Comparison of ENCODE assay signal across 11 cellular contexts in genomic region chr3:59772416-59773408, GRCh38.
A peak's percentile ranks its signal among the peaks of the same experiment; 100 is the strongest.
DNase-seq lines count a peak whose midpoint lies in the region; ATAC-seq and TF ChIP-seq lines count a peak whose summit lies in the region.
"Had no signal": no experiment of that assay in that cellular context is flagged by ENCODE, and none has a peak within 500 bp of the region (broad histone marks: within the 10 kb centered on the region; RNA-seq: fewer than 3 reads in every experiment).

No MANE protein-coding gene starts in this region.

- no peak for DNase-seq in GM23338 (ENCODE audit: low spot score)
- DNase-seq in activated CD4-positive, alpha-beta T cell treated with anti-CD3 and anti-CD28 coated beads for 24 hours (ENCODE audit: low read depth in 2 of 2) = peak; percentile 9 to 14
- peak; percentile 74 for DNase-seq in activated naive CD8-positive, alpha-beta T cell treated with anti-CD3 and anti-CD28 coated beads, Interleukin-2, amount 10 ng/mL, durations not matched to agents 7 days and 5 days
- peak; percentile 29 for DNase-seq in stimulated activated CD4-positive, alpha-beta T cell treated with anti-CD3 and anti-CD28 coated beads, Interleukin-4, amount 100 ng/mL, for 24 hours
- no peak for DNase-seq in sciatic nerve (ENCODE audit: low spot score)
- DNase-seq in DMS53 treated with DMSO at 0.1 percent for 48 hours (lab: John Stamatoyannopoulos, UW; ENCODE audit: unreplicated experiment) = no peak
- DNase-seq: foreskin melanocyte, NCI-H146, SHP77 had no signal

- POLR2A ChIA-PET in activated naive CD8-positive, alpha-beta T cell treated with anti-CD3 and anti-CD28 coated beads, Interleukin-2, amount 10 ng/mL, durations not matched to agents 7 days and 5 days (lab: Charles Lee) = interaction anchor here (0.6 to 2.0 kb wide), 7 partner anchors 9 to 107 kb away, joined by 3 to 14 read pairs (median 5); no protein-coding TSS in a partner anchor

- H3K4me1 Mint-ChIP-seq in GM23338 = peaks cover 5% of the 10 kb centered on the region; the same call in 2 of the 3 replicates
- H3K4me1 Mint-ChIP-seq in activated naive CD8-positive, alpha-beta T cell treated with anti-CD3 and anti-CD28 coated beads, Interleukin-2, amount 10 ng/mL, durations not matched to agents 7 days and 5 days = peaks cover 43% of the 10 kb centered on the region

- peak overlapping the region; percentile 32; the same call in 1 of the 2 replicates for H2AFZ ChIP-seq in GM23338

- H3K27me3 ChIP-seq in GM23338 (ENCODE audit: insufficient read depth) = no peaks in the 10 kb centered on the region

- H3K4me3 Mint-ChIP-seq in GM23338 = no peak overlapping the region
- peak overlapping the region; percentile 59 for H3K4me3 Mint-ChIP-seq in activated naive CD8-positive, alpha-beta T cell treated with anti-CD3 and anti-CD28 coated beads, Interleukin-2, amount 10 ng/mL, durations not matched to agents 7 days and 5 days

- no peaks in the 10 kb centered on the region for H3K36me3 ChIP-seq in GM23338 (ENCODE audit: insufficient read depth)

- H4K20me1 ChIP-seq in GM23338 (replicated peaks; ENCODE audit: insufficient read depth) = no peaks in the 10 kb centered on the region

- H3K9me3 Mint-ChIP-seq in GM23338 = no peaks in the 10 kb centered on the region
- H3K9me3 Mint-ChIP-seq in activated naive CD8-positive, alpha-beta T cell treated with anti-CD3 and anti-CD28 coated beads, Interleukin-2, amount 10 ng/mL, durations not matched to agents 7 days and 5 days = no peaks in the 10 kb centered on the region

- no peak overlapping the region for H3K4me2 ChIP-seq in GM23338

- no peaks in the 10 kb centered on the region for H3K36me3 Mint-ChIP-seq in GM23338 (ENCODE audit: low read depth)
- peaks cover 15% of the 10 kb centered on the region for H3K36me3 Mint-ChIP-seq in activated naive CD8-positive, alpha-beta T cell treated with anti-CD3 and anti-CD28 coated beads, Interleukin-2, amount 10 ng/mL, durations not matched to agents 7 days and 5 days

- H3K27ac Mint-ChIP-seq in GM23338 = no peak overlapping the region
- peak overlapping the region; percentile 82 for H3K27ac Mint-ChIP-seq in activated naive CD8-positive, alpha-beta T cell treated with anti-CD3 and anti-CD28 coated beads, Interleukin-2, amount 10 ng/mL, durations not matched to agents 7 days and 5 days

- no peak overlapping the region for H3K27ac ChIP-seq in GM23338 (ENCODE audit: low read depth)

- H3K4me3 ChIP-seq in GM23338 = no peak overlapping the region

- peaks cover 2% of the 10 kb centered on the region for H3K27me3 Mint-ChIP-seq in GM23338 (ENCODE audit: insufficient read depth, low read depth, poor library complexity)
- peaks cover 16% of the 10 kb centered on the region for H3K27me3 Mint-ChIP-seq in activated naive CD8-positive, alpha-beta T cell treated with anti-CD3 and anti-CD28 coated beads, Interleukin-2, amount 10 ng/mL, durations not matched to agents 7 days and 5 days

- intact Hi-C loops in sciatic nerve (cut with DNase I) = no loop called here

- H3K4me1 ChIP-seq in GM23338 (ENCODE audit: insufficient read depth) = peaks cover 6% of the 10 kb centered on the region; the same call in 1 of the 2 replicates

- ATAC-seq in GM23338 (no peak; the same call in 2 of the 3 replicates), sciatic nerve (no peak), HG03521 (IDR thresholded peaks at IDR 0.05; ENCODE audit: unreplicated experiment) (no peak), HG03175 (IDR thresholded peaks at IDR 0.05; ENCODE audit: unreplicated experiment) (no peak)
- peak; percentile 77 for ATAC-seq in activated naive CD8-positive, alpha-beta T cell treated with anti-CD3 and anti-CD28 coated beads, Interleukin-2, amount 10 ng/mL, durations not matched to agents 7 days and 5 days (ENCODE audit: low read depth)

- TF ChIP-seq CTCF in GM23338 (conservative IDR thresholded peaks at IDR 0.05; ENCODE audit: low read depth in 2 of 2) = no peak

- H3K79me2 ChIP-seq in GM23338 (replicated peaks; ENCODE audit: insufficient read depth) = no peaks in the 10 kb centered on the region

- H3F3A ChIP-seq in GM23338 (replicated peaks; ENCODE audit: low read depth) = no peaks in the 10 kb centered on the region

- H3K9me2 ChIP-seq in GM23338 (ENCODE audit: insufficient read depth) = no peaks in the 10 kb centered on the region; the same call in 1 of the 2 replicates

TF ChIP-seq in GM23338, 12 proteins besides CTCF, POLR2A, EP300 and RAD21 (continues in another document):
- TF ChIP-seq, protein P1, sequence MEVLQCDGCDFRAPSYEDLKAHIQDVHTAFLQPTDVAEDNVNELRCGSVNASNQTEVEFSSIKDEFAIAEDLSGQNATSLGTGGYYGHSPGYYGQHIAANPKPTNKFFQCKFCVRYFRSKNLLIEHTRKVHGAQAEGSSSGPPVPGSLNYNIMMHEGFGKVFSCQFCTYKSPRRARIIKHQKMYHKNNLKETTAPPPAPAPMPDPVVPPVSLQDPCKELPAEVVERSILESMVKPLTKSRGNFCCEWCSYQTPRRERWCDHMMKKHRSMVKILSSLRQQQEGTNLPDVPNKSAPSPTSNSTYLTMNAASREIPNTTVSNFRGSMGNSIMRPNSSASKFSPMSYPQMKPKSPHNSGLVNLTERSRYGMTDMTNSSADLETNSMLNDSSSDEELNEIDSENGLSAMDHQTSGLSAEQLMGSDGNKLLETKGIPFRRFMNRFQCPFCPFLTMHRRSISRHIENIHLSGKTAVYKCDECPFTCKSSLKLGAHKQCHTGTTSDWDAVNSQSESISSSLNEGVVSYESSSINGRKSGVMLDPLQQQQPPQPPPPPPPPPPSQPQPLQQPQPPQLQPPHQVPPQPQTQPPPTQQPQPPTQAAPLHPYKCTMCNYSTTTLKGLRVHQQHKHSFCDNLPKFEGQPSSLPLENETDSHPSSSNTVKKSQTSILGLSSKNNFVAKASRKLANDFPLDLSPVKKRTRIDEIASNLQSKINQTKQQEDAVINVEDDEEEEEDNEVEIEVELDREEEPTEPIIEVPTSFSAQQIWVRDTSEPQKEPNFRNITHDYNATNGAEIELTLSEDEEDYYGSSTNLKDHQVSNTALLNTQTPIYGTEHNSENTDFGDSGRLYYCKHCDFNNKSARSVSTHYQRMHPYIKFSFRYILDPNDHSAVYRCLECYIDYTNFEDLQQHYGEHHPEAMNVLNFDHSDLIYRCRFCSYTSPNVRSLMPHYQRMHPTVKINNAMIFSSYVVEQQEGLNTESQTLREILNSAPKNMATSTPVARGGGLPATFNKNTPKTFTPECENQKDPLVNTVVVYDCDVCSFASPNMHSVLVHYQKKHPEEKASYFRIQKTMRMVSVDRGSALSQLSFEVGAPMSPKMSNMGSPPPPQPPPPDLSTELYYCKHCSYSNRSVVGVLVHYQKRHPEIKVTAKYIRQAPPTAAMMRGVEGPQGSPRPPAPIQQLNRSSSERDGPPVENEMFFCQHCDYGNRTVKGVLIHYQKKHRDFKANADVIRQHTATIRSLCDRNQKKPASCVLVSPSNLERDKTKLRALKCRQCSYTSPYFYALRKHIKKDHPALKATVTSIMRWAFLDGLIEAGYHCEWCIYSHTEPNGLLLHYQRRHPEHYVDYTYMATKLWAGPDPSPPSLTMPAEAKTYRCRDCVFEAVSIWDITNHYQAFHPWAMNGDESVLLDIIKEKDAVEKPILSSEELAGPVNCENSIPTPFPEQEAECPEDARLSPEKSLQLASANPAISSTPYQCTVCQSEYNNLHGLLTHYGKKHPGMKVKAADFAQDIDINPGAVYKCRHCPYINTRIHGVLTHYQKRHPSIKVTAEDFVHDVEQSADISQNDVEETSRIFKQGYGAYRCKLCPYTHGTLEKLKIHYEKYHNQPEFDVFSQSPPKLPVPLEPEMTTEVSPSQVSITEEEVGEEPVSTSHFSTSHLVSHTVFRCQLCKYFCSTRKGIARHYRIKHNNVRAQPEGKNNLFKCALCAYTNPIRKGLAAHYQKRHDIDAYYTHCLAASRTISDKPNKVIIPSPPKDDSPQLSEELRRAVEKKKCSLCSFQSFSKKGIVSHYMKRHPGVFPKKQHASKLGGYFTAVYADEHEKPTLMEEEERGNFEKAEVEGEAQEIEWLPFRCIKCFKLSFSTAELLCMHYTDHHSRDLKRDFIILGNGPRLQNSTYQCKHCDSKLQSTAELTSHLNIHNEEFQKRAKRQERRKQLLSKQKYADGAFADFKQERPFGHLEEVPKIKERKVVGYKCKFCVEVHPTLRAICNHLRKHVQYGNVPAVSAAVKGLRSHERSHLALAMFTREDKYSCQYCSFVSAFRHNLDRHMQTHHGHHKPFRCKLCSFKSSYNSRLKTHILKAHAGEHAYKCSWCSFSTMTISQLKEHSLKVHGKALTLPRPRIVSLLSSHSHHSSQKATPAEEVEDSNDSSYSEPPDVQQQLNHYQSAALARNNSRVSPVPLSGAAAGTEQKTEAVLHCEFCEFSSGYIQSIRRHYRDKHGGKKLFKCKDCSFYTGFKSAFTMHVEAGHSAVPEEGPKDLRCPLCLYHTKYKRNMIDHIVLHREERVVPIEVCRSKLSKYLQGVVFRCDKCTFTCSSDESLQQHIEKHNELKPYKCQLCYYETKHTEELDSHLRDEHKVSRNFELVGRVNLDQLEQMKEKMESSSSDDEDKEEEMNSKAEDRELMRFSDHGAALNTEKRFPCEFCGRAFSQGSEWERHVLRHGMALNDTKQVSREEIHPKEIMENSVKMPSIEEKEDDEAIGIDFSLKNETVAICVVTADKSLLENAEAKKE (CRISPR knock-in tag; IDR thresholded peaks at IDR 0.05) = no peak
- no peak for TF ChIP-seq EZH2phosphoT487 (IDR thresholded peaks at IDR 0.05; ENCODE audit: unreplicated experiment)
- no peak for TF ChIP-seq JUNB (IDR thresholded peaks at IDR 0.05; ENCODE audit: unreplicated experiment)
- TF ChIP-seq ZNF114 (CRISPR knock-in tag; IDR thresholded peaks at IDR 0.05) = no peak
- TF ChIP-seq POLR2AphosphoS5 (IDR thresholded peaks at IDR 0.05; ENCODE audit: low read depth) = no peak
- TF ChIP-seq NANOG (IDR thresholded peaks at IDR 0.05; ENCODE audit: borderline replicate concordance) = no peak
- TF ChIP-seq CREB1 (CRISPR knock-in tag; IDR thresholded peaks at IDR 0.05; ENCODE audit: low read depth) = no peak
- TF ChIP-seq EZH2 (IDR thresholded peaks at IDR 0.05; ENCODE audit: low read depth, unreplicated experiment) = no peak

Comparison
In these comparisons a context has a peak if more than half of its experiments do, and no peak if none do; other contexts are left out.
1. DNase-seq: peak in activated CD4-positive, alpha-beta T cell treated with anti-CD3 and anti-CD28 coated beads for 24 hours (2 of 2), activated naive CD8-positive, alpha-beta T cell treated with anti-CD3 and anti-CD28 coated beads, Interleukin-2, amount 10 ng/mL, durations not matched to agents 7 days and 5 days (single experiment) and stimulated activated CD4-positive, alpha-beta T cell treated with anti-CD3 and anti-CD28 coated beads, Interleukin-4, amount 100 ng/mL, for 24 hours (single experiment); none in GM23338 (single experiment), sciatic nerve (single experiment) and DMS53 treated with DMSO at 0.1 percent for 48 hours (single experiment).